In genomic region chr12:12477532-12477890, GRCh38 we compare ENCODE assay signal across 16 cellular contexts.
DNase-seq lines count a peak whose midpoint lies in the region; ATAC-seq and TF ChIP-seq lines count a peak whose summit lies in the region.
"Had no signal": no experiment of that assay in that cellular context is flagged by ENCODE, and none has a peak within 500 bp of the region (broad histone marks: within the 10 kb centered on the region; RNA-seq: fewer than 3 reads in every experiment).

No MANE protein-coding gene starts in this region.

- peaks cover 85% of the 10 kb centered on the region for H3K4me1 Mint-ChIP-seq in activated CD4-positive, alpha-beta memory T cell treated with anti-CD3 and anti-CD28 coated beads, Interleukin-2, amount 10 ng/mL, durations not matched to agents 7 days and 5 days

- no peak for TF ChIP-seq CTCF in dorsolateral prefrontal cortex (IDR thresholded peaks at IDR 0.05 in 54 of 56, conservative IDR thresholded peaks at IDR 0.05 in 2 of 56; ENCODE audit: low read depth in 1 of 56, partially characterized antibody in 56 of 56)

- H3K27me3 ChIP-seq in dorsolateral prefrontal cortex = no peaks in the 10 kb centered on the region
- H3K27me3 ChIP-seq: BE2C had no signal

- no peaks in the 10 kb centered on the region for H3K27me3 Mint-ChIP-seq in activated CD4-positive, alpha-beta memory T cell treated with anti-CD3 and anti-CD28 coated beads, Interleukin-2, amount 10 ng/mL, durations not matched to agents 7 days and 5 days

- POLR2A ChIA-PET in activated CD4-positive, alpha-beta memory T cell treated with anti-CD3 and anti-CD28 coated beads, Interleukin-2, amount 10 ng/mL, durations not matched to agents 7 days and 5 days (lab: Charles Lee) = interaction anchor here (1.0 to 22.6 kb wide), 11 partner anchors 10 to 259 kb away, joined by 3 to 580 read pairs (median 90); partner anchors contain the start of genes BORCS5, CDKN1B, DUSP16 and GPR19

- peaks cover 0 to 5% of the 10 kb centered on the region in 2 donors for H3K9me3 Mint-ChIP-seq in activated naive CD4-positive, alpha-beta T cell treated with anti-CD3 and anti-CD28 coated beads, Interleukin-2, amount 50 U/mL, for 72 hours
- H3K9me3 Mint-ChIP-seq in activated CD4-positive, alpha-beta memory T cell treated with anti-CD3 and anti-CD28 coated beads, Interleukin-2, amount 10 ng/mL, durations not matched to agents 7 days and 5 days = no peaks in the 10 kb centered on the region
- H3K9me3 Mint-ChIP-seq: GM23338 had no signal

- CTCF ChIA-PET in activated CD4-positive, alpha-beta memory T cell treated with anti-CD3 and anti-CD28 coated beads, Interleukin-2, amount 10 ng/mL, durations not matched to agents 7 days and 5 days (lab: Charles Lee) = interaction anchor here (4.2 to 4.7 kb wide), 4 partner anchors 86 to 120 kb away, joined by 17 to 42 read pairs (median 34); partner anchors contain the start of genes BORCS5 and DUSP16

- H3K4me3 ChIP-seq in dorsolateral prefrontal cortex = peak overlapping the region in 7 of 59 donors; percentile 0 to 45 (median 12)
- H3K4me3 ChIP-seq: GM23338, K562 had no signal

- H3K36me3 Mint-ChIP-seq in activated naive CD4-positive, alpha-beta T cell treated with anti-CD3 and anti-CD28 coated beads, Interleukin-2, amount 50 U/mL, for 72 hours = peaks cover 39 to 71% of the 10 kb centered on the region in 2 donors
- H3K36me3 Mint-ChIP-seq in activated CD4-positive, alpha-beta memory T cell treated with anti-CD3 and anti-CD28 coated beads, Interleukin-2, amount 10 ng/mL, durations not matched to agents 7 days and 5 days (ENCODE audit: low read depth) = peaks cover 75% of the 10 kb centered on the region

- no peak for ATAC-seq in activated naive CD4-positive, alpha-beta T cell treated with anti-CD3 and anti-CD28 coated beads, Interleukin-2, amount 50 U/mL, for 72 hours
- ATAC-seq: GM23338, K562 had no signal

- H3K27ac Mint-ChIP-seq in activated naive CD4-positive, alpha-beta T cell treated with anti-CD3 and anti-CD28 coated beads, Interleukin-2, amount 50 U/mL, for 72 hours = peak overlapping the region; percentile 79 to 98
- peak overlapping the region; percentile 52 for H3K27ac Mint-ChIP-seq in activated CD4-positive, alpha-beta memory T cell treated with anti-CD3 and anti-CD28 coated beads, Interleukin-2, amount 10 ng/mL, durations not matched to agents 7 days and 5 days
- H3K27ac Mint-ChIP-seq: GM23338 had no signal

- intact Hi-C loops in dorsolateral prefrontal cortex (cut with DNase I) = loop anchor here (1.0 to 10.0 kb wide), 5 partner anchors 35 to 103 kb away; partner anchors contain the start of gene DUSP16 (in 2 of the 2)

- H3K27ac ChIP-seq in dorsolateral prefrontal cortex (peak overlapping the region in 58 of 59 donors; percentile 65 to 95 (median 88)), substantia nigra (ENCODE audit: low read depth, low read length, poor library complexity, severe bottlenecking) (peak overlapping the region; percentile 91)

- no peak for DNase-seq in activated naive CD4-positive, alpha-beta T cell treated with anti-CD3 and anti-CD28 coated beads, Interleukin-2, amount 50 U/mL, for 72 hours (ENCODE audit: low spot score in 2 of 2)
- DNase-seq in activated naive CD4-positive, alpha-beta T cell (lab: John Stamatoyannopoulos, UW) = no peak
- no peak for DNase-seq in activated CD4-positive, alpha-beta memory T cell treated with anti-CD3 and anti-CD28 coated beads, Interleukin-2, amount 10 ng/mL, durations not matched to agents 7 days and 5 days
- peak in 1 of 10 donors; percentile 41 for DNase-seq in dorsolateral prefrontal cortex
- no peak for DNase-seq in substantia nigra (lab: John Stamatoyannopoulos, UW)
- DNase-seq in pons (ENCODE audit: low spot score) = no peak
- DNase-seq in activated CD4-positive, CD25-positive, alpha-beta regulatory T cell (lab: John Stamatoyannopoulos, UW) = no peak
- DNase-seq in superior temporal gyrus (ENCODE audit: extremely low spot score) = no peak
- DNase-seq: BE2C, NCI-H1436 treated with DMSO at 0.1 percent for 48 hours, NCI-H2081, NCI-H526, OCI-M1, RPMI8226 had no signal

- no peak overlapping the region for H3K4me3 Mint-ChIP-seq in activated CD4-positive, alpha-beta memory T cell treated with anti-CD3 and anti-CD28 coated beads, Interleukin-2, amount 10 ng/mL, durations not matched to agents 7 days and 5 days
- H3K4me3 Mint-ChIP-seq: GM23338 had no signal
